ENCODE assay signal across 14 cellular contexts in genomic region chr6:39303425-39304153, GRCh38. TPM values are rescaled to one million over a fixed set of nuclear protein-coding genes. Genes with fewer than 3 reads are reported as not detected.
DNase-seq lines count a peak whose midpoint lies in the region; ATAC-seq, FAIRE-seq and TF ChIP-seq lines count a peak whose summit lies in the region.
"Had no signal": no experiment of that assay in that cellular context is flagged by ENCODE, and none has a peak within 500 bp of the region (broad histone marks: within the 10 kb centered on the region; RNA-seq: fewer than 3 reads in every experiment).

No MANE protein-coding gene starts in this region.

- peaks cover 6% of the 10 kb centered on the region for H3K4me1 Mint-ChIP-seq in osteocyte (ENCODE audit: unreplicated experiment)

- ATAC-seq in DND-41 (ENCODE audit: insufficient read depth, low read depth) (peak; percentile 27; the same call in 2 of the 3 replicates), HG03159 (IDR thresholded peaks at IDR 0.05; ENCODE audit: unreplicated experiment) (peak; percentile 16), body of pancreas (peak; percentile 8), omental fat pad (ENCODE audit: low FRiP score) (peak; percentile 29)

- no peaks in the 10 kb centered on the region for H3K79me2 ChIP-seq in DND-41 (ENCODE audit: insufficient read depth, low read length)

- no peak overlapping the region for H3K27ac Mint-ChIP-seq in osteocyte (ENCODE audit: unreplicated experiment)
- H3K27ac Mint-ChIP-seq: effector memory CD8-positive, alpha-beta T cell; IgD-negative memory B cell had no signal

- H3K36me3 ChIP-seq in DND-41 (ENCODE audit: insufficient read depth, low read length) (no peaks in the 10 kb centered on the region), body of pancreas (replicated peaks in 1 of 2; ENCODE audit: insufficient read depth in 1 of 2, low read depth in 2 of 2) (no peaks in the 10 kb centered on the region)

- no peak overlapping the region for H2AFZ ChIP-seq in DND-41 (ENCODE audit: low read depth, low read length)

- H3K9me3 Mint-ChIP-seq in osteocyte (ENCODE audit: unreplicated experiment): no peaks in the 10 kb centered on the region
- H3K9me3 Mint-ChIP-seq: activated T-cell treated with anti-CD3 and anti-CD28 coated beads, Interleukin-2, amount 50 U/mL, for 24 hours; effector memory CD8-positive, alpha-beta T cell; IgD-negative memory B cell had no signal

- H3K27ac ChIP-seq in DND-41 (ENCODE audit: low read length): no peak overlapping the region
- H3K27ac ChIP-seq in body of pancreas: no peak overlapping the region

- TF ChIP-seq CTCF in DND-41 (IDR thresholded peaks at IDR 0.05; ENCODE audit: borderline replicate concordance, extremely low read depth, low read length, poor library complexity, severe bottlenecking) (no peak), body of pancreas (IDR thresholded peaks at IDR 0.05) (peak in 1 of 7 experiments; percentile 3), omental fat pad (IDR thresholded peaks at IDR 0.05) (no peak), osteocyte (IDR thresholded peaks at IDR 0.05) (no peak)

- intact Hi-C loops in body of pancreas (cut with DNase I): loop anchor here (2.0 to 10.0 kb wide), 2 partner anchors 137 to 309 kb away; no protein-coding TSS in a partner anchor

- H3K9me3 ChIP-seq in DND-41 (ENCODE audit: insufficient read depth, low read length, severe bottlenecking): no peaks in the 10 kb centered on the region
- H3K9me3 ChIP-seq in body of pancreas: no peaks in the 10 kb centered on the region

- no peak overlapping the region for H3K4me3 ChIP-seq in DND-41 (ENCODE audit: low read depth in 1 of 2, low read length in 2 of 2)
- no peak overlapping the region for H3K4me3 ChIP-seq in body of pancreas

- H3K36me3 Mint-ChIP-seq in osteocyte (ENCODE audit: unreplicated experiment): no peaks in the 10 kb centered on the region
- H3K36me3 Mint-ChIP-seq: IgD-negative memory B cell had no signal

- no peak overlapping the region for H3K4me2 ChIP-seq in DND-41 (ENCODE audit: insufficient read depth, low read length)

- no peak overlapping the region for H3K4me3 Mint-ChIP-seq in osteocyte (ENCODE audit: unreplicated experiment)

- WGBS in body of pancreas, 2 donors: 82 to 83% methylated on average over 18 to 30 of the region's 30 CpGs

- DNase-seq in DND-41 (no peak), body of pancreas (no peak), omental fat pad (ENCODE audit: low spot score) (no peak), osteocyte (ENCODE audit: extremely low spot score, unreplicated experiment) (no peak), ureter (ENCODE audit: low spot score) (no peak), GM12892 (ENCODE audit: insufficient read length) (no peak), T-helper 2 cell (no peak)

- TF ChIP-seq POLR2A in body of pancreas (IDR thresholded peaks at IDR 0.05) (no peak), GM12892 (IDR thresholded peaks at IDR 0.05; ENCODE audit: low read depth, low read length) (no peak)

- H3K27me3 Mint-ChIP-seq in osteocyte (ENCODE audit: unreplicated experiment): peaks cover 14% of the 10 kb centered on the region
- H3K27me3 Mint-ChIP-seq: activated T-cell treated with anti-CD3 and anti-CD28 coated beads, Interleukin-2, amount 50 U/mL, for 24 hours had no signal

- no peaks in the 10 kb centered on the region for H4K20me1 ChIP-seq in DND-41 (ENCODE audit: insufficient read depth, low read length)

- no peak for FAIRE-seq in GM12892 (lab: Jason Lieb, UNC)
- FAIRE-seq: H54 had no signal

- no peak overlapping the region for H3K9ac ChIP-seq in DND-41 (ENCODE audit: low read depth, low read length)

- peaks cover 6% of the 10 kb centered on the region for H3K4me1 ChIP-seq in DND-41 (ENCODE audit: insufficient read depth, low read length)
- no peaks in the 10 kb centered on the region for H3K4me1 ChIP-seq in body of pancreas

- H3K27me3 ChIP-seq in DND-41 (ENCODE audit: insufficient read depth, low read length, poor library complexity) (no peaks in the 10 kb centered on the region), body of pancreas (no peaks in the 10 kb centered on the region)

RNA-seq across cellular contexts. Expression of gene KCNK17, which starts 10.6 kb away (rescaled TPM):
- total RNA-seq in body of pancreas: 1 to 10 TPM; 1.6 to 2.3 TPM
- under 1 TPM in 2 of 4 donors, not detected in 2; 0.24 to 0.28 TPM for total RNA-seq in omental fat pad
- not detected in 2 replicates for total RNA-seq in osteocyte
- not detected for total RNA-seq in ureter
- polyA plus RNA-seq in GM12892 (2012; ENCODE audit: missing spikeins): not detected
- polyA plus RNA-seq: IgD-negative memory B cell had no signal

RNA-seq across cellular contexts. Expression of gene KCNK16, which starts 18.9 kb away (rescaled TPM):
- total RNA-seq in body of pancreas (1 to 10 TPM in 1 of 2 donors, not detected in 1; 2.9 TPM), omental fat pad (not detected), osteocyte (not detected in 2 replicates), ureter (not detected)
- not detected for polyA plus RNA-seq in GM12892 (2012; ENCODE audit: missing spikeins)
- total RNA-seq: cardiac septum, liver had no signal
- polyA plus RNA-seq: IgD-negative memory B cell, liver had no signal
